ENCODE assay signal across 1 cellular context in genomic region chrX:137483554-137483953, GRCh38.
A peak's percentile ranks its signal among the peaks of the same experiment; 100 is the strongest.
TF ChIP-seq lines count a peak whose summit lies in the region.

No MANE protein-coding gene starts in this region.

TF ChIP-seq in HEK293, 187 proteins besides CTCF, POLR2A, EP300 and RAD21:
- no peak for TF ChIP-seq PRDM2 (tag by site-specific recombination; IDR thresholded peaks at IDR 0.05; ENCODE audit: borderline replicate concordance)
- no peak for TF ChIP-seq ZNF112 (tag by site-specific recombination; IDR thresholded peaks at IDR 0.05)
- TF ChIP-seq TCF7L2 (IDR thresholded peaks at IDR 0.05; ENCODE audit: borderline replicate concordance, low read depth, low read length): no peak
- TF ChIP-seq ATF2 (tag by site-specific recombination; IDR thresholded peaks at IDR 0.05; ENCODE audit: low read depth): peak; percentile 66
- TF ChIP-seq ZNF585B (tag by site-specific recombination; IDR thresholded peaks at IDR 0.05): no peak
- no peak for TF ChIP-seq RBAK (tag by site-specific recombination; IDR thresholded peaks at IDR 0.05)
- no peak for TF ChIP-seq ZNF580 (tag by site-specific recombination; IDR thresholded peaks at IDR 0.05)
- TF ChIP-seq ZNF157 (tag by site-specific recombination; IDR thresholded peaks at IDR 0.05): no peak
